ENCODE assay signal across 8 cellular contexts in the genomic region with DNA sequence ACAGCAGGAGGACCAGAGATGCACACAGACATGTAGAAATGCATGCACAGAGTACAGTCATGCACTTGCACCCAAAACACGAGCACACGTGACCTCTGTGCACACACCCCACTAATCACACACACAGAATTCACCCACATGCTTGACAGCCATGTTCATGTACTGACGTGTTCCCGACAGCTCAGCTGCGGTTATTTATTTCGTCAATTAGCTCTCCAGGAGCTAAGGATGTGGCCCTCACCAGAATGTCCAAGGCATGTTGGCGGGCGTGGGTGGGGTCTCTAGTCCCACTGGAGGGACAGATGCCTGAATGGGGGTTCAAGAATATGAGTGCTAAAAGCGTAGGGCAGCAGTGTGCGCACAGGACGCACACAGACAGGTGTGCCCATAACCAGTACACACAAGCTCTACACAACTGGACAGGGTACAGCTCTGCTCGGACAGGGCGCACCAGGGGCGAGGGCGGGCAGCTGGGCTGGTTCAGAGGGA. TPM values are rescaled to one million over a fixed set of nuclear protein-coding genes. Genes with fewer than 3 reads are reported as not detected.
A peak's percentile ranks its signal among the peaks of the same experiment; 100 is the strongest.
DNase-seq lines count a peak whose midpoint lies in the region; ATAC-seq and TF ChIP-seq lines count a peak whose summit lies in the region.

No MANE protein-coding gene starts in this region.

- no peaks in the 10 kb centered on the region for H3K27me3 Mint-ChIP-seq in activated B cell treated with CpG ODN at 0.5 μM for 24 hours

- DNase-seq in activated B cell treated with CpG ODN at 0.5 μM for 24 hours (no peak), fibroblast of the aortic adventitia (ENCODE audit: low read depth) (no peak), retinal pigment epithelial cell (ENCODE audit: low read depth) (no peak), erythroblast (lab: John Stamatoyannopoulos, UW) (no peak), kidney glomerular epithelial cell (lab: John Stamatoyannopoulos, UW) (no peak)

- peaks cover 50% of the 10 kb centered on the region for H3K4me1 Mint-ChIP-seq in activated B cell treated with CpG ODN at 0.5 μM for 24 hours

- peak overlapping the region; percentile 94 for H3K27ac Mint-ChIP-seq in activated B cell treated with CpG ODN at 0.5 μM for 24 hours

- intact Hi-C loops in activated B cell treated with CpG ODN at 0.5 μM for 24 hours (cut with micrococcal nuclease), result loop anchor here (1.0 to 5.0 kb wide), 4 partner anchors 58 to 323 kb away; partner anchors contain the start of genes RGS19 and RTEL1

- POLR2A ChIA-PET in activated B cell treated with CpG ODN at 0.5 μM for 24 hours (lab: Charles Lee), result interaction anchor here (0.6 to 3.9 kb wide), 17 partner anchors 23 to 459 kb away, joined by 3 to 28 read pairs (median 6); partner anchors contain the start of genes ARFRP1, HELZ2, OPRL1 and PPDPF

- H3K36me3 Mint-ChIP-seq in activated B cell treated with CpG ODN at 0.5 μM for 24 hours (ENCODE audit: low read depth), result peaks cover 33% of the 10 kb centered on the region

- peak overlapping the region; percentile 92 for H3K4me3 Mint-ChIP-seq in activated B cell treated with CpG ODN at 0.5 μM for 24 hours

- no peak for TF ChIP-seq POLR2A in erythroblast (IDR thresholded peaks at IDR 0.05; ENCODE audit: low read length)

- H3K4me3 ChIP-seq in fibroblast of the aortic adventitia (ENCODE audit: low read depth, low read length) (peak overlapping the region; percentile 100), retinal pigment epithelial cell (ENCODE audit: low read length) (peak overlapping the region; percentile 97)

- CTCF ChIA-PET in activated B cell treated with CpG ODN at 0.5 μM for 24 hours (lab: Charles Lee), result interaction anchor here (0.8 to 2.3 kb wide), 11 partner anchors 16 to 443 kb away, joined by 3 to 19 read pairs (median 3); partner anchors contain the start of genes ARFRP1, LKAAEAR1, PTK6 and RTEL1

- TF ChIP-seq CTCF in activated B cell treated with CpG ODN at 0.5 μM for 24 hours (IDR thresholded peaks at IDR 0.05) (no peak), fibroblast of the aortic adventitia (IDR thresholded peaks at IDR 0.05; ENCODE audit: insufficient read depth, low read length) (no peak), retinal pigment epithelial cell (conservative IDR thresholded peaks at IDR 0.05; ENCODE audit: low read depth, low read length) (no peak)

- no peaks in the 10 kb centered on the region for H3K9me3 Mint-ChIP-seq in activated B cell treated with CpG ODN at 0.5 μM for 24 hours

- peak; percentile 13 for ATAC-seq in GM18508 (IDR thresholded peaks at IDR 0.05; ENCODE audit: insufficient read depth, unreplicated experiment)
- peak; percentile 6 for ATAC-seq in HG03045 (IDR thresholded peaks at IDR 0.05; ENCODE audit: unreplicated experiment)
- ATAC-seq in activated B cell treated with CpG ODN at 0.5 μM for 24 hours (ENCODE audit: low read depth), result no peak
- no peak for ATAC-seq in GM21526 (IDR thresholded peaks at IDR 0.05; ENCODE audit: low FRiP score, unreplicated experiment)

RNA-seq across cellular contexts. Expression of gene PRPF6, which starts 0.6 kb away (rescaled TPM):
- total RNA-seq in activated B cell treated with CpG ODN at 0.5 μM for 24 hours (75.7 and 75.8 TPM in 2 replicates), fibroblast of the aortic adventitia (ENCODE audit: low replicate concordance) (55.4 and 120 TPM in 2 replicates)

RNA-seq across cellular contexts. Expression of gene SAMD10, which starts 0.9 kb away (rescaled TPM):
- total RNA-seq in activated B cell treated with CpG ODN at 0.5 μM for 24 hours (6.8 and 9.0 TPM in 2 replicates), fibroblast of the aortic adventitia (ENCODE audit: low replicate concordance) (0.16 and 2.3 TPM in 2 replicates)

RNA-seq across cellular contexts. Expression of gene ZNF512B, which starts 10.6 kb away (rescaled TPM):
- 10.2 and 12.0 TPM in 2 replicates for total RNA-seq in activated B cell treated with CpG ODN at 0.5 μM for 24 hours
- total RNA-seq in fibroblast of the aortic adventitia (ENCODE audit: low replicate concordance), result 7.9 and 12.3 TPM in 2 replicates

RNA-seq across cellular contexts. Expression of gene UCKL1, which starts 24.1 kb away (rescaled TPM):
- total RNA-seq in activated B cell treated with CpG ODN at 0.5 μM for 24 hours, result 43.6 and 49.7 TPM in 2 replicates
- total RNA-seq in fibroblast of the aortic adventitia (ENCODE audit: low replicate concordance), result 4.0 and 16.0 TPM in 2 replicates

RNA-seq across cellular contexts. Expression of gene C20orf204, which starts 55.6 kb away (rescaled TPM):
- 1.6 and 2.2 TPM in 2 replicates for total RNA-seq in activated B cell treated with CpG ODN at 0.5 μM for 24 hours
- 1.6 and 2.1 TPM in 2 replicates for total RNA-seq in fibroblast of the aortic adventitia (ENCODE audit: low replicate concordance)

Comparison
In these comparisons a context has a peak if more than half of its experiments do, and no peak if none do; other contexts are left out.
1. ATAC-seq: peak in GM18508 (single experiment) and HG03045 (single experiment); none in activated B cell treated with CpG ODN at 0.5 μM for 24 hours (single experiment) and GM21526 (single experiment).